In the genomic region with DNA sequence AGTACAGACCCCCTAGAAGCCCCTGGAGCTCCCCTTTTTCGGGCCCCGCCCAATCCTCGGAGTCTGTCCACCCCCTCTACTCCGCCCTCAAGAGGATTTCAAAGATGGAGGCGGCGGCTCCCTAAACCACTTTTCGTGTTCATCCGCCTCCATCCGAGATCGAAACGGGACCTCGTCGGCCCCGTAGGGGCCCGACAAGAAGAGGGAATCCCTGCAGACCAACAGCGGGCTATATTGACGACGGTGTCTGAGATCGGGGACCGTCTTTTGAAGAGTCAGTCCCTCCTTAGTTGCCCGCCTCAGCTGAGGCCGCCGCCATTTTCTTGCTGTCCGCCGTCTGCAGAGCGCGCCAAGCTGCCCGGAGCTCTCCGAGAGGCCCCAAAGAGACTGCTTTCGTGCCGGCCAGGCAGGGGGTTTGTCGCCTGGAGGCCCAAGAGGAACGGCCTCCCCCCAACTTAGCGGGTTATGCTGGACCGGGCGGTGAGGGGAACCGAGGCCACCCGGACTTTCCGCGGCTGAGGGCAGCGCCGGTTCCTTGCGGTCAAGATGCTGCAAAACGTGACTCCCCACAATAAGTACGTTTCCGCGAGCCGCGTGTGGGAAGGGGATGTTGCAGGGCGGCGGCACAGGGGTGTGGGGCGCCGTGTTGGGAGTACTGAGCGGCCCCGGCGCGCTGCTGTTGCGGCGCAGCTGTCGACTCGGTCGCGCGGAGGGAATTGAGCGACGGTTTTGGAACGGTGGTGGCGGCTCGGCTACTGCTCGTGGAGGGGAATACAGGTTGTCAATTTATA, we compare ENCODE assay signal across 8 cellular contexts. TPM values are rescaled to one million over a fixed set of nuclear protein-coding genes. Genes with fewer than 3 reads are reported as not detected.
A peak's percentile ranks its signal among the peaks of the same experiment; 100 is the strongest.
DNase-seq lines count a peak whose midpoint lies in the region; ATAC-seq, FAIRE-seq and TF ChIP-seq lines count a peak whose summit lies in the region.

No MANE protein-coding gene starts in this region.

- H2AFZ ChIP-seq in KMS-11 (ENCODE audit: low read depth) (no peak overlapping the region), endothelial cell of umbilical vein (ENCODE audit: low read depth, low read length) (no peak overlapping the region)

- CTCF ChIA-PET in endothelial cell of umbilical vein (lab: Charles Lee) = interaction anchor here (1.0 to 13.7 kb wide), 12 partner anchors 8 to 845 kb away, joined by 3 to 187 read pairs (median 6); a partner anchor contains a TSS

- peak overlapping the region; percentile 62 for H3K4me2 ChIP-seq in KMS-11
- peak overlapping the region; percentile 69 for H3K4me2 ChIP-seq in endothelial cell of umbilical vein (ENCODE audit: insufficient read depth, low read length)

- no peaks in the 10 kb centered on the region for H3K9me3 Mint-ChIP-seq in naive thymus-derived CD8-positive, alpha-beta T cell

- H3K79me2 ChIP-seq in KMS-11 (ENCODE audit: insufficient read depth, low read depth) (peaks cover 84% of the 10 kb centered on the region), endothelial cell of umbilical vein (ENCODE audit: control insufficient read depth, insufficient read depth, low read length) (peaks cover 63% of the 10 kb centered on the region)

- peaks cover 34% of the 10 kb centered on the region; the same call in 1 of the 2 replicates for H3K36me3 ChIP-seq in KMS-11 (ENCODE audit: insufficient read depth)
- peaks cover 28 to 30% of the 10 kb centered on the region in 2 experiments for H3K36me3 ChIP-seq in endothelial cell of umbilical vein (ENCODE audit: control insufficient read depth in 2 of 2, extremely low read depth in 1 of 2, insufficient read depth in 2 of 2, low read length in 2 of 2)
- H3K36me3 ChIP-seq in upper lobe of left lung = peaks cover 25 to 55% (median 39%) of the 10 kb centered on the region in 4 donors

- no peak for TF ChIP-seq EP300 in upper lobe of left lung (IDR thresholded peaks at IDR 0.05)

- TF ChIP-seq POLR2A in endothelial cell of umbilical vein (IDR thresholded peaks at IDR 0.05; ENCODE audit: low read depth, low read length) = no peak
- no peak for TF ChIP-seq POLR2A in upper lobe of left lung (IDR thresholded peaks at IDR 0.05)

- peak; percentile 4 to 10 for ATAC-seq in naive thymus-derived CD8-positive, alpha-beta T cell
- ATAC-seq in upper lobe of left lung (ENCODE audit: low FRiP score in 2 of 2) = no peak
- no peak for ATAC-seq in GM21825 (IDR thresholded peaks at IDR 0.05; ENCODE audit: unreplicated experiment)

- H4K20me1 ChIP-seq in KMS-11 (ENCODE audit: insufficient read depth) (peaks cover 48% of the 10 kb centered on the region), endothelial cell of umbilical vein (replicated peaks; ENCODE audit: control insufficient read depth, extremely low read depth, insufficient read depth, low read length) (peaks cover 21% of the 10 kb centered on the region)

- POLR2A ChIA-PET in endothelial cell of umbilical vein (lab: Charles Lee) = interaction anchor here (0.6 to 5.8 kb wide), 34 partner anchors 8 to 1431 kb away, joined by 3 to 89 read pairs (median 6); a partner anchor contains a TSS
- POLR2A ChIA-PET in naive thymus-derived CD8-positive, alpha-beta T cell (lab: Charles Lee) = interaction anchor here (0.6 to 21.1 kb wide), 63 partner anchors 10 to 1775 kb away, joined by 3 to 510 read pairs (median 5); a partner anchor contains a TSS

- peak overlapping the region; percentile 78 to 99 (median 99) for H3K4me3 Mint-ChIP-seq in naive thymus-derived CD8-positive, alpha-beta T cell

- 0% methylated on average over 53 of the region's 70 CpGs; no CpG with 5 or more reads in 1 of the 2 donors for WGBS in upper lobe of left lung, 2 donors

- no peaks in the 10 kb centered on the region for H3K9me3 ChIP-seq in endothelial cell of umbilical vein (replicated peaks; ENCODE audit: control insufficient read depth, insufficient read depth, low read length)
- no peaks in the 10 kb centered on the region for H3K9me3 ChIP-seq in upper lobe of left lung

- no peaks in the 10 kb centered on the region for H3K9me1 ChIP-seq in endothelial cell of umbilical vein (replicated peaks; ENCODE audit: control insufficient read depth, extremely low read depth, insufficient read depth, low read length)

- no peak overlapping the region for H3K4me3 ChIP-seq in KMS-11 (IDR thresholded peaks at IDR 0.05; ENCODE audit: insufficient read depth, low read depth, low read length)
- peak overlapping the region; percentile 83 to 94 (median 91) for H3K4me3 ChIP-seq in endothelial cell of umbilical vein (replicated peaks in 1 of 3; ENCODE audit: insufficient read depth in 1 of 3, low read depth in 1 of 3, low read length in 3 of 3)
- peak overlapping the region; percentile 53 to 93 (median 77) for H3K4me3 ChIP-seq in upper lobe of left lung

- H3K9ac ChIP-seq in KMS-11 (peak overlapping the region; percentile 100), endothelial cell of umbilical vein (replicated peaks; ENCODE audit: extremely low read depth, insufficient read depth, low read length) (peak overlapping the region; percentile 72)

- FAIRE-seq in endothelial cell of umbilical vein (lab: Jason Lieb, UNC) = peak; percentile 18

- peaks cover 30 to 57% (median 42%) of the 10 kb centered on the region in 4 donors for H3K4me1 Mint-ChIP-seq in naive thymus-derived CD8-positive, alpha-beta T cell

- no peaks in the 10 kb centered on the region for H3K27me3 ChIP-seq in KMS-11 (ENCODE audit: insufficient read depth, low read depth)
- no peaks in the 10 kb centered on the region for H3K27me3 ChIP-seq in endothelial cell of umbilical vein (ENCODE audit: control insufficient read depth in 2 of 2, insufficient read depth in 2 of 2, low read length in 2 of 2)
- H3K27me3 ChIP-seq in upper lobe of left lung = no peaks in the 10 kb centered on the region

- BruUV-seq in endothelial cell of umbilical vein (replicated peaks; lab: Mats Ljungman, UMichigan) = TSS peak; percentile 45

- TF ChIP-seq CTCF in GM10266 (IDR thresholded peaks at IDR 0.05; ENCODE audit: control insufficient read depth, insufficient read depth, low read depth, missing control alignments) (no peak), KMS-11 (conservative IDR thresholded peaks at IDR 0.05; ENCODE audit: low read depth, low read length) (no peak), endothelial cell of umbilical vein (IDR thresholded peaks at IDR 0.05; ENCODE audit: extremely low read depth in 1 of 2, insufficient read depth in 1 of 2, low read depth in 1 of 2, low read length in 2 of 2) (no peak), upper lobe of left lung (IDR thresholded peaks at IDR 0.05) (no peak)

- peaks cover 26% of the 10 kb centered on the region for H3K4me1 ChIP-seq in KMS-11 (ENCODE audit: low read depth, poor library complexity, severe bottlenecking)
- H3K4me1 ChIP-seq in endothelial cell of umbilical vein (ENCODE audit: control insufficient read depth, extremely low read depth, insufficient read depth, low read length) = peaks cover 23% of the 10 kb centered on the region
- peaks cover 23 to 36% (median 31%) of the 10 kb centered on the region in 4 donors for H3K4me1 ChIP-seq in upper lobe of left lung

- peaks cover 17 to 51% (median 43%) of the 10 kb centered on the region in 3 donors for H3K36me3 Mint-ChIP-seq in naive thymus-derived CD8-positive, alpha-beta T cell

- peak overlapping the region; percentile 100 for H3K27ac ChIP-seq in KMS-11
- peak overlapping the region; percentile 38 for H3K27ac ChIP-seq in endothelial cell of umbilical vein (ENCODE audit: insufficient read depth, low read depth, low read length)
- peak overlapping the region; percentile 75 to 100 (median 92) for H3K27ac ChIP-seq in upper lobe of left lung

- intact Hi-C loops in endothelial cell of umbilical vein (cut with micrococcal nuclease) = loop anchor here (1.0 to 10.0 kb wide), 5 partner anchors 11 to 795 kb away; a partner anchor contains a TSS

- dilution Hi-C loops in endothelial cell of umbilical vein (cut with MboI; ENCODE audit: extremely low pct_ligation_motif_present, low sequenced_read_pairs) = no loop called here

- peak overlapping the region; percentile 91 to 100 (median 100) for H3K27ac Mint-ChIP-seq in naive thymus-derived CD8-positive, alpha-beta T cell

- DNase-seq in GM10266 (ENCODE audit: extremely low spot score) (peak; percentile 73), endothelial cell of umbilical vein (ENCODE audit: low read depth, low spot score) (no peak), upper lobe of left lung (peak; percentile 42 to 87), Ammon's horn (ENCODE audit: low spot score) (no peak)
- DNase-seq in activated CD4-positive, alpha-beta T cell treated with anti-CD3 and anti-CD28 coated beads for 48 hours = peak; percentile 58
- peak in 7 of 10 donors; percentile 49 to 77 (median 58) for DNase-seq in naive thymus-derived CD8-positive, alpha-beta T cell

- peaks cover 0 to 2% (median 0%) of the 10 kb centered on the region in 5 donors for H3K27me3 Mint-ChIP-seq in naive thymus-derived CD8-positive, alpha-beta T cell

RNA-seq across cellular contexts. Expression of a gene that starts 4.2 kb away (rescaled TPM):
- total RNA-seq in endothelial cell of umbilical vein = 187 and 197 TPM in 2 replicates
- polyA plus RNA-seq in endothelial cell of umbilical vein = 114 and 131 TPM in 2 replicates
- 127 and 138 TPM in 2 replicates for polyA plus RNA-seq in endothelial cell of umbilical vein (2011; cell fraction: cytosol; rRNA removed)
- 486 and 501 TPM in 2 replicates for polyA plus RNA-seq in endothelial cell of umbilical vein (2011; cell fraction: nucleus; rRNA removed)
- 101 and 133 TPM in 2 replicates for polyA plus RNA-seq in endothelial cell of umbilical vein (2012)
- 110 and 118 TPM in 2 replicates for polyA minus RNA-seq in endothelial cell of umbilical vein
- polyA minus RNA-seq in endothelial cell of umbilical vein (2011; cell fraction: cytosol; rRNA and poly(A)+ RNA removed) = 64.9 TPM
- polyA minus RNA-seq in endothelial cell of umbilical vein (2011; cell fraction: nucleus; rRNA and poly(A)+ RNA removed) = 159 and 195 TPM in 2 replicates
- 100 to 1,000 TPM; 454 to 455 TPM for total RNA-seq in naive thymus-derived CD8-positive, alpha-beta T cell
- 10 to 100 TPM; 24.5 to 72.8 (median 29.8) TPM for polyA plus RNA-seq in naive thymus-derived CD8-positive, alpha-beta T cell
- 100 to 1,000 TPM; 144 to 388 (median 183) TPM for total RNA-seq in upper lobe of left lung

RNA-seq across cellular contexts. Expression of a gene that starts 19.7 kb away (rescaled TPM):
- total RNA-seq in endothelial cell of umbilical vein = 0.53 and 1.2 TPM in 2 replicates
- 7.7 and 10.9 TPM in 2 replicates for polyA plus RNA-seq in endothelial cell of umbilical vein
- 3.0 and 3.7 TPM in 2 replicates for polyA plus RNA-seq in endothelial cell of umbilical vein (2011; cell fraction: cytosol; rRNA removed)
- polyA plus RNA-seq in endothelial cell of umbilical vein (2011; cell fraction: nucleus; rRNA removed) = 11.6 and 14.0 TPM in 2 replicates
- polyA plus RNA-seq in endothelial cell of umbilical vein (2012) = 0.84 and 1.6 TPM in 2 replicates
- 5.4 and 5.5 TPM in 2 replicates for polyA minus RNA-seq in endothelial cell of umbilical vein
- polyA minus RNA-seq in endothelial cell of umbilical vein (2011; cell fraction: cytosol; rRNA and poly(A)+ RNA removed) = 1.2 TPM
- 3.9 and 4.0 TPM in 2 replicates for polyA minus RNA-seq in endothelial cell of umbilical vein (2011; cell fraction: nucleus; rRNA and poly(A)+ RNA removed)
- total RNA-seq in naive thymus-derived CD8-positive, alpha-beta T cell = 10 to 100 TPM; 38.7 to 39.7 TPM
- polyA plus RNA-seq in naive thymus-derived CD8-positive, alpha-beta T cell = 10 to 100 TPM; 23.7 to 37.4 (median 26.9) TPM
- total RNA-seq in upper lobe of left lung = 100 to 1,000 TPM in 4 of 6 donors, 10 to 100 TPM in 2; 83.7 to 271 (median 134) TPM

RNA-seq across cellular contexts. Expression of a gene that starts 31.7 kb away (rescaled TPM):
- 0.39 TPM in 1 of 2 replicates, not detected in the other for total RNA-seq in endothelial cell of umbilical vein
- polyA plus RNA-seq in endothelial cell of umbilical vein = 0.75 and 1.1 TPM in 2 replicates
- polyA plus RNA-seq in endothelial cell of umbilical vein (2011; cell fraction: cytosol; rRNA removed) = 0.71 and 0.87 TPM in 2 replicates
- 1.2 and 1.3 TPM in 2 replicates for polyA plus RNA-seq in endothelial cell of umbilical vein (2011; cell fraction: nucleus; rRNA removed)
- 0.16 and 0.27 TPM in 2 replicates for polyA plus RNA-seq in endothelial cell of umbilical vein (2012)
- polyA minus RNA-seq in endothelial cell of umbilical vein = 0.34 and 0.45 TPM in 2 replicates
- not detected for polyA minus RNA-seq in endothelial cell of umbilical vein (2011; cell fraction: cytosol; rRNA and poly(A)+ RNA removed)
- 0.72 TPM in 1 of 2 replicates, not detected in the other for polyA minus RNA-seq in endothelial cell of umbilical vein (2011; cell fraction: nucleus; rRNA and poly(A)+ RNA removed)
- 10 to 100 TPM; 23.0 to 23.5 TPM for total RNA-seq in naive thymus-derived CD8-positive, alpha-beta T cell
- 10 to 100 TPM; 10.8 to 22.5 (median 16.8) TPM for polyA plus RNA-seq in naive thymus-derived CD8-positive, alpha-beta T cell
- 100 to 1,000 TPM in 3 of 6 donors, 10 to 100 TPM in 3; 35.6 to 233 (median 80.6) TPM for total RNA-seq in upper lobe of left lung

RNA-seq across cellular contexts. Expression of a gene that starts 36.8 kb away (rescaled TPM):
- not detected in 2 replicates for total RNA-seq in endothelial cell of umbilical vein
- polyA plus RNA-seq in endothelial cell of umbilical vein = not detected in 2 replicates
- polyA plus RNA-seq in endothelial cell of umbilical vein (2011; cell fraction: cytosol; rRNA removed) = 0.01 TPM in 1 of 2 replicates, not detected in the other
- not detected in 2 replicates for polyA plus RNA-seq in endothelial cell of umbilical vein (2011; cell fraction: nucleus; rRNA removed)
- polyA plus RNA-seq in endothelial cell of umbilical vein (2012) = 0.04 TPM in 1 of 2 replicates, not detected in the other
- not detected in 2 replicates for polyA minus RNA-seq in endothelial cell of umbilical vein
- polyA minus RNA-seq in endothelial cell of umbilical vein (2011; cell fraction: cytosol; rRNA and poly(A)+ RNA removed) = not detected
- polyA minus RNA-seq in endothelial cell of umbilical vein (2011; cell fraction: nucleus; rRNA and poly(A)+ RNA removed) = not detected in 2 replicates
- 10 to 100 TPM; 50.7 to 51.7 TPM for total RNA-seq in naive thymus-derived CD8-positive, alpha-beta T cell
- 10 to 100 TPM; 26.4 to 61.0 (median 33.2) TPM for polyA plus RNA-seq in naive thymus-derived CD8-positive, alpha-beta T cell
- 10 to 100 TPM in 5 of 6 donors, 1 to 10 TPM in 1; 9.4 to 56.8 (median 30.5) TPM for total RNA-seq in upper lobe of left lung

Comparison
In these comparisons a context has a peak if more than half of its experiments do, and no peak if none do; other contexts are left out.
1. DNase-seq: peak in GM10266 (single experiment), activated CD4-positive, alpha-beta T cell treated with anti-CD3 and anti-CD28 coated beads for 48 hours (single experiment), naive thymus-derived CD8-positive, alpha-beta T cell (7 of 10) and upper lobe of left lung (2 of 2); none in endothelial cell of umbilical vein (single experiment) and Ammon's horn (single experiment).
2. H3K27ac ChIP-seq: peak in every context shown above with its lines; median percentile 100 in KMS-11; 92 in upper lobe of left lung; 38 in endothelial cell of umbilical vein.
3. ATAC-seq: peak in naive thymus-derived CD8-positive, alpha-beta T cell (2 of 2); none in upper lobe of left lung (0 of 2) and GM21825 (single experiment).
4. RNA of a gene that starts 19.7 kb away (total RNA-seq): 83.7 to 271 TPM in upper lobe of left lung and 38.7 to 39.7 TPM in naive thymus-derived CD8-positive, alpha-beta T cell; 0.53 to 1.2 TPM in endothelial cell of umbilical vein; every median in the first group is over 10 times any median in the second.
5. RNA of a gene that starts 31.7 kb away (total RNA-seq): 35.6 to 233 TPM in upper lobe of left lung and 23.0 to 23.5 TPM in naive thymus-derived CD8-positive, alpha-beta T cell; 0.39 TPM in endothelial cell of umbilical vein; every median in the first group is over 10 times any median in the second.